8 cellular contexts compared by ENCODE assay signal in the genomic region with DNA sequence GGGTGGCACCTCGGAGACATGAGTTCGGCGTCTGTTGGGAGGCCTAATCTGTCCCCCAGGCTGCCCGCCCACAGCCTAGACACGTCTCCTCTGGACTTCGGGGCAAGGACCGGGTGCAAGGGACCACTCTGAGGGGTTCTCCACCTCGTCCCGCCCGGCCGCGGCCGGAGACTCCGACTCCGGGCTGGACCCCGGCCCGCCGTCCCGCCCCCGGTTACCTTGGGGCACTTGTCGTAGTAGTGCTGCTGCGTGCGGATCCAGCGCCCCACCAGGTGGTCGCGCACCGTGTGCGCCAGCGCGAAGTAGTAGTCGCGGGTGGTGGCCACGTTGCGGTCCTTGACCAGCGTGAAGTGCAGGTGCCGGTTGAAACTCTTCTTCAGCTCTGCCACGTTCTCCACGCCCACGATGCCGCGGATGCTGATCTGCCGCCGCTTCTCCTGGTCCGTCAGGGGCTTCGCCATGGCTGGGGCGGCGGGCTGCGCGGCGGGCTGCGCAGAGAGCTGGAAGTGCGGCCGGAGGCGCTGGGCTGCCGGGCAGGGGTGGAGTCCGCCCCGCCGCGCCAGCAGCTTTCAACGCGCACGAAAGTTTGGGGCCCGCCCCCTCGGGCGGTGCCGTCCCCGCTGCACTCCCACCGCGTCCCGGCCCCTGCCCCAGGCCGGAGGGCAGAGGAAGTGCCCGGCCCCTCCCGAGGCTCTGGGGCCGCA. TPM values are rescaled to one million over a fixed set of nuclear protein-coding genes. Genes with fewer than 3 reads are reported as not detected.
DNase-seq lines count a peak whose midpoint lies in the region; ATAC-seq, FAIRE-seq and TF ChIP-seq lines count a peak whose summit lies in the region.

A gene (minus strand): TSS at position 541 of the 704 bp plus-strand sequence. CDS start 80 bp downstream, at position 461.

- intact Hi-C loops in PC-9 (cut with micrococcal nuclease; ENCODE audit: unreplicated experiment), result loop anchor here (5.0 kb wide), 1 partner anchor 838 kb away; no protein-coding TSS in a partner anchor
- intact Hi-C loops in ascending aorta (cut with DNase I), result loop anchor here (1.0 to 10.0 kb wide), 3 partner anchors 18 to 298 kb away; a partner anchor contains a TSS

- H3K27ac ChIP-seq in A549 (peak within 1 kb of the TSS; percentile 85 to 95), PC-9 (peak within 1 kb of the TSS; percentile 76), ascending aorta (peak within 1 kb of the TSS; percentile 64 to 84), hepatocyte (peak within 1 kb of the TSS; percentile 67)

- H3K9me3 ChIP-seq in A549 (no peaks in the 10 kb centered on the region), PC-9 (ENCODE audit: insufficient read depth, low read depth) (no peaks in the 10 kb centered on the region), ascending aorta (no peaks in the 10 kb centered on the region), hepatocyte (ENCODE audit: low read depth) (no peaks in the 10 kb centered on the region)

- H2AFZ ChIP-seq in PC-9, result peak within 1 kb of the TSS; percentile 96
- H2AFZ ChIP-seq in hepatocyte, result peak within 1 kb of the TSS; percentile 97

- ATAC-seq in A549, result peak; percentile 91 to 92
- ATAC-seq in HG03439 (IDR thresholded peaks at IDR 0.05; ENCODE audit: unreplicated experiment), result peak; percentile 63

- H3K79me2 ChIP-seq in PC-9 (ENCODE audit: low read depth), result peaks cover 21% of the 10 kb centered on the region
- no peaks in the 10 kb centered on the region for H3K79me2 ChIP-seq in hepatocyte

- H3K27me3 ChIP-seq in PC-9 (ENCODE audit: insufficient read depth, low read depth), result no peaks in the 10 kb centered on the region
- no peaks in the 10 kb centered on the region for H3K27me3 ChIP-seq in ascending aorta
- no peaks in the 10 kb centered on the region for H3K27me3 ChIP-seq in hepatocyte

- TF ChIP-seq POLR2A in A549 (IDR thresholded peaks at IDR 0.05; ENCODE audit: low read length), result peak; percentile 87

- no peak for TF ChIP-seq RAD21 in A549 (conservative IDR thresholded peaks at IDR 0.05 in 1 of 2, IDR thresholded peaks at IDR 0.05 in 1 of 2)

- TF ChIP-seq EP300 in A549 (IDR thresholded peaks at IDR 0.05), result no peak

- peak within 1 kb of the TSS; percentile 90 for H3K4me3 ChIP-seq in A549
- H3K4me3 ChIP-seq in GM12875 (ENCODE audit: low read depth, low read length), result peak within 1 kb of the TSS; percentile 57
- H3K4me3 ChIP-seq in PC-9, result peak within 1 kb of the TSS; percentile 93
- peak within 1 kb of the TSS; percentile 76 to 84 for H3K4me3 ChIP-seq in ascending aorta
- H3K4me3 ChIP-seq in hepatocyte, result peak within 1 kb of the TSS; percentile 76

- FAIRE-seq in A549 (lab: Jason Lieb, UNC), result no peak

- H3K4me2 ChIP-seq in A549, result peak within 1 kb of the TSS; percentile 85
- peak within 1 kb of the TSS; percentile 92 for H3K4me2 ChIP-seq in PC-9
- H3K4me2 ChIP-seq in hepatocyte, result peak within 1 kb of the TSS; percentile 98

- TF ChIP-seq CTCF in A549 (IDR thresholded peaks at IDR 0.05) (no peak), GM12875 (IDR thresholded peaks at IDR 0.05; ENCODE audit: borderline replicate concordance, insufficient read depth, low read depth, low read length) (no peak), PC-9 (conservative IDR thresholded peaks at IDR 0.05) (no peak), ascending aorta (IDR thresholded peaks at IDR 0.05) (no peak), hepatocyte (IDR thresholded peaks at IDR 0.05; ENCODE audit: poor library complexity) (no peak)

- WGBS in A549 (ENCODE audit: missing lambda C conversion rate), result 3% methylated on average over 6 of the region's 74 CpGs
- WGBS in hepatocyte (ENCODE audit: low lambda C conversion rate, missing lambda C conversion rate), result under 1% methylated on average over 65 of the region's 74 CpGs

- H4K20me1 ChIP-seq in PC-9 (ENCODE audit: insufficient read depth) (no peaks in the 10 kb centered on the region), hepatocyte (ENCODE audit: insufficient read depth, poor library complexity, severe bottlenecking) (no peaks in the 10 kb centered on the region)

- POLR2A ChIA-PET in A549 (lab: Yijun Ruan, JAX), result interaction anchor here (0.6 to 1.9 kb wide), 7 partner anchors 11 to 296 kb away, joined by 3 to 21 read pairs (median 5); a partner anchor contains a TSS
- POLR2A ChIA-PET in PC-9 (lab: Charles Lee; ENCODE audit: unreplicated experiment), result interaction anchor here (0.6 to 0.7 kb wide), 3 partner anchors 18 to 1132 kb away, joined by 3 to 5 read pairs (median 3); no protein-coding TSS in a partner anchor

- no TSS peak for BruUV-seq in PC-9 (replicated peaks; lab: Mats Ljungman, UMichigan)

- CTCF ChIA-PET in A549 (lab: Yijun Ruan, JAX) (interaction anchor here (0.6 to 5.0 kb wide), 9 partner anchors 9 to 311 kb away, joined by 3 to 29 read pairs (median 3); no protein-coding TSS in a partner anchor), PC-9 (lab: Charles Lee) (interaction anchor here (0.6 to 1.7 kb wide), 3 partner anchors 11 to 1409 kb away, joined by 3 to 4 read pairs (median 4); no protein-coding TSS in a partner anchor)

- peak; percentile 65 to 77 for DNase-seq in A549 (ENCODE audit: low read depth in 1 of 2, low spot score in 1 of 2)
- DNase-seq in PC-9, result peak; percentile 59 to 85
- peak in 1 of 2 donors; percentile 84 for DNase-seq in ascending aorta (ENCODE audit: low spot score in 2 of 2)
- DNase-seq in hepatocyte (ENCODE audit: low spot score), result peak; percentile 84
- DNase-seq in renal cortical epithelial cell (ENCODE audit: low read depth), result no peak
- DNase-seq in NAMALWA (ENCODE audit: low spot score), result no peak

- H3K9me2 ChIP-seq in PC-9 (ENCODE audit: insufficient read depth), result no peaks in the 10 kb centered on the region
- H3K9me2 ChIP-seq in hepatocyte (replicated peaks; ENCODE audit: insufficient read depth), result no peaks in the 10 kb centered on the region

- H3F3A ChIP-seq in PC-9 (ENCODE audit: insufficient read depth, low read depth), result peaks cover 13% of the 10 kb centered on the region; the same call in 1 of the 2 replicates

- H3K36me3 ChIP-seq in PC-9 (ENCODE audit: low read depth) (no peaks in the 10 kb centered on the region), ascending aorta (no peaks in the 10 kb centered on the region), hepatocyte (replicated peaks; ENCODE audit: insufficient read depth, low read depth) (no peaks in the 10 kb centered on the region)

- H3K4me1 ChIP-seq in A549 (peaks cover 13% of the 10 kb centered on the region), PC-9 (replicated peaks; ENCODE audit: insufficient read depth) (peaks cover 7% of the 10 kb centered on the region; the same call in 1 of the 2 replicates), ascending aorta (no peaks in the 10 kb centered on the region), hepatocyte (ENCODE audit: insufficient read depth) (peaks cover 2% of the 10 kb centered on the region)

TF ChIP-seq in A549, 52 proteins besides CTCF, POLR2A, EP300 and RAD21 (continues in another document):
- TF ChIP-seq RCOR1 (IDR thresholded peaks at IDR 0.05; ENCODE audit: low read depth, low read length) (no peak), PHF8 (IDR thresholded peaks at IDR 0.05; ENCODE audit: borderline replicate concordance, low read depth) (peak; percentile 76), HDAC2 (IDR thresholded peaks at IDR 0.05) (0 out of 2 replicates have a peak, but pooled peaks have one; percentile 26), FOSB (CRISPR knock-in tag; IDR thresholded peaks at IDR 0.05) (no peak), MYC (IDR thresholded peaks at IDR 0.05; ENCODE audit: borderline replicate concordance, low read length) (peak; percentile 87), JUN (IDR thresholded peaks at IDR 0.05) (peak in 1 of 2 experiments; percentile 79; a peak in 2 of 5 replicates), MAZ (IDR thresholded peaks at IDR 0.05; ENCODE audit: borderline replicate concordance, low read depth, low read length) (no peak)
- TF ChIP-seq, protein P1, sequence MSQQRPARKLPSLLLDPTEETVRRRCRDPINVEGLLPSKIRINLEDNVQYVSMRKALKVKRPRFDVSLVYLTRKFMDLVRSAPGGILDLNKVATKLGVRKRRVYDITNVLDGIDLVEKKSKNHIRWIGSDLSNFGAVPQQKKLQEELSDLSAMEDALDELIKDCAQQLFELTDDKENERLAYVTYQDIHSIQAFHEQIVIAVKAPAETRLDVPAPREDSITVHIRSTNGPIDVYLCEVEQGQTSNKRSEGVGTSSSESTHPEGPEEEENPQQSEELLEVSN (IDR thresholded peaks at IDR 0.05; ENCODE audit: borderline replicate concordance, low read depth), result peak; percentile 57
- TF ChIP-seq, protein P2, sequence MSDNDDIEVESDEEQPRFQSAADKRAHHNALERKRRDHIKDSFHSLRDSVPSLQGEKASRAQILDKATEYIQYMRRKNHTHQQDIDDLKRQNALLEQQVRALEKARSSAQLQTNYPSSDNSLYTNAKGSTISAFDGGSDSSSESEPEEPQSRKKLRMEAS (IDR thresholded peaks at IDR 0.05), result peak; percentile 96
- TF ChIP-seq, protein P3, sequence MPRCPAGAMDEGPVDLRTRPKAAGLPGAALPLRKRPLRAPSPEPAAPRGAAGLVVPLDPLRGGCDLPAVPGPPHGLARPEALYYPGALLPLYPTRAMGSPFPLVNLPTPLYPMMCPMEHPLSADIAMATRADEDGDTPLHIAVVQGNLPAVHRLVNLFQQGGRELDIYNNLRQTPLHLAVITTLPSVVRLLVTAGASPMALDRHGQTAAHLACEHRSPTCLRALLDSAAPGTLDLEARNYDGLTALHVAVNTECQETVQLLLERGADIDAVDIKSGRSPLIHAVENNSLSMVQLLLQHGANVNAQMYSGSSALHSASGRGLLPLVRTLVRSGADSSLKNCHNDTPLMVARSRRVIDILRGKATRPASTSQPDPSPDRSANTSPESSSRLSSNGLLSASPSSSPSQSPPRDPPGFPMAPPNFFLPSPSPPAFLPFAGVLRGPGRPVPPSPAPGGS (IDR thresholded peaks at IDR 0.05), result peak; percentile 64; the same call in 1 of the 3 replicates

RNA-seq across cellular contexts. Expression of the gene that starts here (rescaled TPM):
- polyA plus RNA-seq in A549 (2011; rRNA removed) (119 and 122 TPM in 2 replicates), A549 (2017; fragmentation: RNase III; extraction: RNeasy Plus Mini Kit Qiagen cat#74134 plus additional on column Dnase treatment) (95.9 to 112 TPM (median 112 TPM) in 3 replicates), hepatocyte (37.9 and 38.5 TPM in 2 replicates)
- 85.1 and 98.4 TPM in 2 replicates for polyA plus RNA-seq in A549 (2012; cell fraction: cytosol; rRNA removed)
- 70.7 and 72.6 TPM in 2 replicates for polyA plus RNA-seq in A549 (2012; cell fraction: nucleus; rRNA removed)
- 68.2 and 68.9 TPM in 2 replicates for polyA minus RNA-seq in A549 (2011; rRNA and poly(A)+ RNA removed)
- total RNA-seq in PC-9 (2021) (75.6 and 84.2 TPM in 2 replicates), ascending aorta (13.8 TPM), hepatocyte (46.2 and 51.6 TPM in 2 replicates), renal cortical epithelial cell (112 and 202 TPM in 2 replicates)

Comparison
In these comparisons a context has a peak if more than half of its experiments do, and no peak if none do; other contexts are left out.
1. DNase-seq: peak in A549 (2 of 2), PC-9 (2 of 2) and hepatocyte (single experiment); none in renal cortical epithelial cell (single experiment) and NAMALWA (single experiment).
2. Peak in every context shown above with its lines, with median percentiles within 50 percentile points of each other: H3K27ac ChIP-seq, H3K4me2 ChIP-seq and H3K4me3 ChIP-seq.